ENCODE assay signal across 2 cellular contexts in genomic region chr9:34810187-34810524, GRCh38.
TF ChIP-seq lines count a peak whose summit lies in the region.

No MANE protein-coding gene starts in this region.

TF ChIP-seq in H1, 55 proteins besides CTCF, POLR2A, EP300 and RAD21:
- TF ChIP-seq SRF (IDR thresholded peaks at IDR 0.05; ENCODE audit: low read depth, low read length) (no peak), TBP (IDR thresholded peaks at IDR 0.05; ENCODE audit: low read depth, low read length) (no peak), CBX8 (IDR thresholded peaks at IDR 0.05; ENCODE audit: borderline replicate concordance, low read depth, low read length) (no peak), JUND (IDR thresholded peaks at IDR 0.05; ENCODE audit: low read length) (no peak), TCF12 (IDR thresholded peaks at IDR 0.05; ENCODE audit: low read depth, low read length) (no peak), SUZ12 (IDR thresholded peaks at IDR 0.05; ENCODE audit: low read length) (no peak), SIRT6 (IDR thresholded peaks at IDR 0.05; ENCODE audit: low read length) (no peak), TAF1 (IDR thresholded peaks at IDR 0.05; ENCODE audit: low read depth, low read length) (no peak), CBX5 (IDR thresholded peaks at IDR 0.05; ENCODE audit: low read depth, low read length) (no peak), BACH1 (IDR thresholded peaks at IDR 0.05; ENCODE audit: low read length) (no peak), NRF1 (IDR thresholded peaks at IDR 0.05; ENCODE audit: low read depth, low read length) (no peak), KDM5A (IDR thresholded peaks at IDR 0.05; ENCODE audit: low read length) (no peak), HDAC6 (IDR thresholded peaks at IDR 0.05; ENCODE audit: low read depth, low read length) (no peak), CHD1 (IDR thresholded peaks at IDR 0.05; ENCODE audit: low read depth, low read length) (no peak), HDAC2 (IDR thresholded peaks at IDR 0.05; ENCODE audit: borderline replicate concordance in 1 of 2, low read depth in 2 of 2, low read length in 2 of 2) (no peak)

TF ChIP-seq in SK-N-SH, 30 proteins besides CTCF, POLR2A, EP300 and RAD21:
- TF ChIP-seq USF2 (IDR thresholded peaks at IDR 0.05; ENCODE audit: borderline replicate concordance, low read depth, low read length) (no peak), FOSL2 (IDR thresholded peaks at IDR 0.05; ENCODE audit: borderline replicate concordance, low read depth) (no peak), JUND (IDR thresholded peaks at IDR 0.05) (no peak), RFX5 (IDR thresholded peaks at IDR 0.05; ENCODE audit: low read length) (no peak)
